Comparison of ENCODE assay signal across 9 cellular contexts in the genomic region with DNA sequence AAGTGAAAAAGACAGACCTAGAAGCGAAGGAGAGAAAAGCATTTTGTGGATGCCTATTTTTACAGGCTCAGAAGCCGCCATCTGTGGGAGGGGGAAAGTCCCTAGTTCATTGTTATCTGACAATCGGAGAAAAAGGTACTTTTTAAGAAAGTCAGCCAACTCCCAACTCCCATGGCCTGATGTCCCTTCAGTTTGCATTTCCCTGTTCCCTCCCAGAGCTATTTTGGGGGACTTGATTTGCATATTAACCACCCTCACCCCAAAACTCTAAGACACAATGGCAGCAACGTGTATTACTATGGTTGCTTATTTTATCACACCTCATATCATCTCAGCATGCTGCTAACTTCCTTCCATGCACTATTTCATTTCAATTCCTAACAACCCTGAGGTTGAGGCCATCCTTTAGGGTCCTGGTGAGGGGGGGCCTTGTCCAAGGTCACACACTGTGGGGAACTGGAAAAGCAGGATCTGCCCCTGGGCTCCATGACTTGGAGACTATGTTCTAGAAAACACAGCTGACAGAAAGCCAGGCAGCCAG. TPM values are rescaled to one million over a fixed set of nuclear protein-coding genes. Genes with fewer than 3 reads are reported as not detected.
A peak's percentile ranks its signal among the peaks of the same experiment; 100 is the strongest.
DNase-seq lines count a peak whose midpoint lies in the region; ATAC-seq and TF ChIP-seq lines count a peak whose summit lies in the region.
"Had no signal": no experiment of that assay in that cellular context is flagged by ENCODE, and none has a peak within 500 bp of the region (broad histone marks: within the 10 kb centered on the region; RNA-seq: fewer than 3 reads in every experiment).

No MANE protein-coding gene starts in this region.

- no peak overlapping the region for H3K27ac ChIP-seq in esophagus muscularis mucosa (replicated peaks in 1 of 4)
- no peak overlapping the region for H3K27ac ChIP-seq in ovary
- H3K27ac ChIP-seq: left lung had no signal

- in situ Hi-C loops in GM13976 (cut with MboI; ENCODE audit: low sequenced_read_pairs, unreplicated experiment), result no loop called here

- H3K4me3 Mint-ChIP-seq in memory B cell, result peak overlapping the region; percentile 83

- no peak for TF ChIP-seq POLR2A in esophagus muscularis mucosa (IDR thresholded peaks at IDR 0.05; ENCODE audit: low read depth)
- TF ChIP-seq POLR2A in ovary (IDR thresholded peaks at IDR 0.05), result no peak

- H3K9me3 ChIP-seq in esophagus muscularis mucosa, result peaks cover 0 to 22% (median 12%) of the 10 kb centered on the region in 4 donors
- no peaks in the 10 kb centered on the region for H3K9me3 ChIP-seq in ovary

- H3K27me3 Mint-ChIP-seq in memory B cell, result no peaks in the 10 kb centered on the region

- H3K36me3 ChIP-seq in esophagus muscularis mucosa (peaks cover 0 to 5% (median 0%) of the 10 kb centered on the region in 4 donors), ovary (no peaks in the 10 kb centered on the region)

- H3K36me3 Mint-ChIP-seq in memory B cell, result peaks cover 45% of the 10 kb centered on the region

- H3K4me1 Mint-ChIP-seq in memory B cell, result peaks cover 65% of the 10 kb centered on the region

- peak; percentile 73 for DNase-seq in GM13976 (ENCODE audit: low spot score)
- DNase-seq in memory B cell (ENCODE audit: low spot score in 2 of 2), result peak; percentile 22 to 46
- DNase-seq in anterior cingulate cortex (lab: John Stamatoyannopoulos, UW), result no peak
- DNase-seq in esophagus muscularis mucosa (ENCODE audit: extremely low spot score), result no peak
- DNase-seq in left ventricle myocardium superior, result no peak
- no peak for DNase-seq in ovary
- DNase-seq: left lung had no signal

- ATAC-seq in GM21515 (IDR thresholded peaks at IDR 0.05; ENCODE audit: unreplicated experiment), result peak; percentile 57
- ATAC-seq in HG03558 (IDR thresholded peaks at IDR 0.05; ENCODE audit: extremely low read depth, unreplicated experiment), result peak; percentile 35
- peak; percentile 73 for ATAC-seq in memory B cell (ENCODE audit: low read depth)
- no peak for ATAC-seq in left ventricle myocardium superior
- ATAC-seq: left lung had no signal

- no peaks in the 10 kb centered on the region for H3K4me1 ChIP-seq in esophagus muscularis mucosa
- H3K4me1 ChIP-seq in ovary (ENCODE audit: insufficient read depth), result no peaks in the 10 kb centered on the region
- H3K4me1 ChIP-seq: left lung had no signal

- peaks cover 2% of the 10 kb centered on the region for H3K9me3 Mint-ChIP-seq in memory B cell

- no peak overlapping the region for H3K4me3 ChIP-seq in esophagus muscularis mucosa
- H3K4me3 ChIP-seq in ovary, result no peak overlapping the region
- H3K4me3 ChIP-seq: left lung had no signal

- peak overlapping the region; percentile 99 for H3K27ac Mint-ChIP-seq in memory B cell

- 61% methylated on average over 4 of the region's 4 CpGs for WGBS in esophagus muscularis mucosa
- 64 to 76% (median 71%) methylated on average over 4 of the region's 4 CpGs for WGBS in ovary, 3 donors

- no peaks in the 10 kb centered on the region for H3K27me3 ChIP-seq in esophagus muscularis mucosa
- no peaks in the 10 kb centered on the region for H3K27me3 ChIP-seq in ovary
- H3K27me3 ChIP-seq: left lung had no signal

- no peak for TF ChIP-seq CTCF in GM13976 (IDR thresholded peaks at IDR 0.05; ENCODE audit: borderline replicate concordance, control extremely low read depth, extremely low read depth, insufficient read depth, missing control alignments)
- no peak for TF ChIP-seq CTCF in esophagus muscularis mucosa (IDR thresholded peaks at IDR 0.05)
- no peak for TF ChIP-seq CTCF in ovary (IDR thresholded peaks at IDR 0.05)

- TF ChIP-seq EP300 in esophagus muscularis mucosa (IDR thresholded peaks at IDR 0.05), result no peak
- TF ChIP-seq EP300 in ovary (IDR thresholded peaks at IDR 0.05), result no peak

- intact Hi-C loops in esophagus muscularis mucosa (cut with DNase I), result no loop called here
- intact Hi-C loops in left ventricle myocardium superior (cut with micrococcal nuclease), result no loop called here
- intact Hi-C loops in ovary (cut with DNase I), result no loop called here

RNA-seq across cellular contexts. Expression of gene HVCN1, which starts 18.7 kb away (rescaled TPM):
- total RNA-seq in esophagus muscularis mucosa (1 to 10 TPM; 5.4 to 8.9 (median 7.1) TPM), left ventricle myocardium superior (10.4 TPM), ovary (10 to 100 TPM in 5 of 7 donors, 1 to 10 TPM in 2; 6.4 to 14.5 (median 10.5) TPM)
- 10 to 100 TPM; 14.6 to 19.4 TPM for polyA plus RNA-seq in ovary

RNA-seq across cellular contexts. Expression of gene TCTN1, which starts 56.3 kb away (rescaled TPM):
- total RNA-seq in esophagus muscularis mucosa (10 to 100 TPM; 17.4 to 26.2 (median 21.4) TPM), left ventricle myocardium superior (25.5 TPM), ovary (100 to 1,000 TPM in 1 of 7 donors, 10 to 100 TPM in 6; 43.3 to 122 (median 47.9) TPM)
- polyA plus RNA-seq in ovary, result 10 to 100 TPM; 32.7 to 96.1 TPM

Comparison
In these comparisons a context has a peak if more than half of its experiments do, and no peak if none do; other contexts are left out.
1. DNase-seq: peak in GM13976 (single experiment) and memory B cell (2 of 2); none in anterior cingulate cortex (0 of 58), esophagus muscularis mucosa (single experiment), left ventricle myocardium superior (single experiment) and ovary (0 of 5).